In the genomic region with DNA sequence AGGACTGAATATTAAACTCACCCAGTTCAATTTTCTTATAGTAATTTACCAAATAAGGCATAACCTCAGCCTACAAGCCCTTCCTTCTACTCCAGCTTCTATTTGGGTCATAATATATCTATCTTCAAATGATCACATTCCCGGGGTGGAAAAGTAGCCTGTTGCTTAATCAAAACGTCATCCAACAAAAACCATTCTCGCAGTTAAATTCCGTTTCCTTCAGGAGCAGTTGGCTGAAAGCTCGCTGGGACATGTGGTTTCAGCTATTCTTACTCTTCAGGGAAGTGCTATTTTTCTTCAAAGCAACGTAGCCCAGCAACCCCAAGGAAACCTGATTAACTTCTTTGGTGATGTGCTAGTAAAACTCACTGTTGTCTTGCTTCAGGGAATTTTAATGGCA, we compare ENCODE assay signal across 1 cellular context.
A peak's percentile ranks its signal among the peaks of the same experiment; 100 is the strongest.
TF ChIP-seq lines count a peak whose summit lies in the region.

No MANE protein-coding gene starts in this region.

TF ChIP-seq in H1, 55 proteins besides CTCF, POLR2A, EP300 and RAD21:
- TF ChIP-seq USF2 (IDR thresholded peaks at IDR 0.05; ENCODE audit: low read length) (no peak), SUZ12 (IDR thresholded peaks at IDR 0.05; ENCODE audit: low read length) (no peak), CEBPB (IDR thresholded peaks at IDR 0.05; ENCODE audit: low read depth, low read length) (peak; percentile 43; the same call in 1 of the 2 replicates), ASH2L (IDR thresholded peaks at IDR 0.05; ENCODE audit: low read length) (no peak), RXRA (IDR thresholded peaks at IDR 0.05; ENCODE audit: insufficient read depth, low read depth, low read length) (no peak)
